1 cellular context compared by ENCODE assay signal in the genomic region with DNA sequence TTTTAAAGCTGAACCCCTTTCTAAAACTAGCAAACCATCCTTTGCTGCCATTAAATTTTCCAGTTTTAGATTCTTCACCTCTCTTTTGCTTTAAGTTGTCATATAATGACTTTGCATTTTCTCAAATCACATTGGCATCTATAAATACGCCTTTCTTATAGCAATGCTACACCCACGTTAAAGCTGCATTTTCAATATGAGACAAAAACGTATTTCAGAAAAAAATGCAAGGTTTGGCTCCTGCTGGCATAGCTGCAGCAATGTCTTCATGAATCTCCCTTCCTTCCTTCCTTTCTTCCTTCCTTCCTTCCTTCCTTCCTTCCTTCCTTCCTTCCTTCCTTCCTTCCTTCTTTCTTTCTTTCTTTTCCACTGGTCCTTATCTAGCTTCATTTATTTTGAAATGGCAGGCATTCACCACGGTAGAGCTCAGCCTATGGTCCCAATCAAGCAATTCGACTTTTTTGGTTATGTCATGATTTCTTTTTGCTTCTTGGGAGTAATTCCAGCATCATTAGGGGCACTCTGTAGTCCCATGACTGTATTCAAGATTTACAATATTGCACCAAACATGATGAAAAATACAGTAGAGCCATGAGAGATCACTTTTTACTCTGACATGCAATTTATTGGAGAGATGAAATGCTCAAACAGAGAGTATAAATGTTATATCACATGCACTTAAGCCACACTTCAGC.
A peak's percentile ranks its signal among the peaks of the same experiment; 100 is the strongest.
TF ChIP-seq lines count a peak whose summit lies in the region.

No MANE protein-coding gene starts in this region.

TF ChIP-seq in HepG2, 621 proteins besides CTCF, POLR2A, EP300 and RAD21:
- 0 out of 2 replicates have a peak, but pooled peaks have one; percentile 27 for TF ChIP-seq NFE2L2 (IDR thresholded peaks at IDR 0.05; ENCODE audit: low read length)
- no peak for TF ChIP-seq AHDC1 (CRISPR knock-in tag; IDR thresholded peaks at IDR 0.05; ENCODE audit: borderline replicate concordance)
- TF ChIP-seq ZEB1 (IDR thresholded peaks at IDR 0.05; ENCODE audit: insufficient replicate concordance, low read depth), result no peak
- no peak for TF ChIP-seq KAT8 (CRISPR knock-in tag; IDR thresholded peaks at IDR 0.05)
- no peak for TF ChIP-seq HOXA9 (CRISPR knock-in tag; IDR thresholded peaks at IDR 0.05; ENCODE audit: borderline replicate concordance)
